Comparison of ENCODE assay signal across 35 cellular contexts in the genomic region with DNA sequence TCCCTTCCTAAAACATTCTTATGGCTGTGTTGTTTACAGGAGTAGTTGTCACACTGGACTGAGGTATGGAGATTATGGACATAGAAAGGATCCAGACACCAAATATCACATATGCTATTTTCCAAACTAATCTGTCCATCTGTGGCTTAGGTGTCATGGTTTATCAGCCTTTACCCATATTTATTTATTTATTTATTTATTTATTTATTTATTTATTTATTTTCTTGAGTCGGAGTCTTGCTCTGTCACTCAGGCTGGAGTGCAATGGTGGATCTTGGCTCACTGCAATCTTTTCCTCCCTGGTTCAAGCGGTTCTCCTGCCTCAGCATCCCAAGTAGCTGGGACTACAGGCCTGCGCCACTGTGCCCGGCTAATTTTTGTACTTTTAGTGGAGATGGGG.
"Had no signal": no experiment of that assay in that cellular context is flagged by ENCODE, and none has a peak within 500 bp of the region (broad histone marks: within the 10 kb centered on the region; RNA-seq: fewer than 3 reads in every experiment).

No MANE protein-coding gene starts in this region.

- DNase-seq: Karpas-422, Kasumi-1, MG63, MM.1S, MV-4-11, NCI-H1048, NCI-H1092, NCI-H1092 treated with DMSO at 0.1 percent for 48 hours, NCI-H1105, NCI-H1105 treated with DMSO at 0.1 percent for 48 hours, NCI-H1417, NCI-H1417 treated with DMSO at 0.1 percent for 48 hours, NCI-H1436, NCI-H1436 treated with DMSO at 0.1 percent for 48 hours, NCI-H146, NCI-H1694, NCI-H1694 treated with DMSO at 0.1 percent for 48 hours, NCI-H187, NCI-H187 treated with DMSO at 0.1 percent for 48 hours, NCI-H1930, NCI-H2029, NCI-H2029 treated with DMSO at 0.1 percent for 48 hours, NCI-H2081, NCI-H2081 treated with DMSO at 0.1 percent for 48 hours, NCI-H2107, NCI-H2171, NCI-H2171 treated with DMSO at 0.1 percent for 48 hours, NCI-H2227 treated with DMSO at 0.1 percent for 48 hours, NCI-H226, NCI-H345, NCI-H446, NCI-H446 treated with DMSO at 0.1 percent for 48 hours, NCI-H510A, NCI-H510A treated with DMSO at 0.1 percent for 48 hours, NCI-H524 had no signal

- H3K9me3 ChIP-seq: MG63 had no signal

- H3K4me3 ChIP-seq: MG63 had no signal

- H3K36me3 ChIP-seq: MG63 had no signal

- H3K27me3 ChIP-seq: MG63 had no signal
